ENCODE assay signal across 15 cellular contexts in genomic region chr7:70752794-70753241, GRCh38.
A peak's percentile ranks its signal among the peaks of the same experiment; 100 is the strongest.
DNase-seq lines count a peak whose midpoint lies in the region; ATAC-seq, FAIRE-seq and TF ChIP-seq lines count a peak whose summit lies in the region.
"Had no signal": no experiment of that assay in that cellular context is flagged by ENCODE, and none has a peak within 500 bp of the region (broad histone marks: within the 10 kb centered on the region; RNA-seq: fewer than 3 reads in every experiment).

No MANE protein-coding gene starts in this region.

- no peak overlapping the region for H3K27ac ChIP-seq in astrocyte (ENCODE audit: low read depth, low read length)
- H3K27ac ChIP-seq in liver (ENCODE audit: low read depth in 1 of 2, low read length in 2 of 2): peak overlapping the region; percentile 28 to 51
- no peak overlapping the region for H3K27ac ChIP-seq in right cardiac atrium (ENCODE audit: low read length)
- H3K27ac ChIP-seq in MM.1S (ENCODE audit: low read length): no peak overlapping the region
- H3K27ac ChIP-seq: BLaER1 treated with 17β-estradiol and CSF1 and Interleukin-3, amounts not matched to agents 10 nM and 100 nM had no signal

- no peaks in the 10 kb centered on the region for H3K9me3 ChIP-seq in astrocyte (ENCODE audit: insufficient read depth, low read depth, low read length)
- H3K9me3 ChIP-seq in liver (ENCODE audit: control insufficient read depth in 4 of 4, low read length in 3 of 4): no peaks in the 10 kb centered on the region
- no peaks in the 10 kb centered on the region for H3K9me3 ChIP-seq in right cardiac atrium (ENCODE audit: control insufficient read depth, low read length)
- H3K9me3 ChIP-seq in MM.1S (replicated peaks; ENCODE audit: insufficient read depth, low read length): no peaks in the 10 kb centered on the region
- H3K9me3 ChIP-seq: BLaER1 treated with 17β-estradiol and CSF1 and Interleukin-3, amounts not matched to agents 10 nM and 100 nM had no signal

- no peaks in the 10 kb centered on the region for H3F3A ChIP-seq in MM.1S (ENCODE audit: insufficient read depth, low read length)

- no peaks in the 10 kb centered on the region for H3K27me3 Mint-ChIP-seq in astrocyte (ENCODE audit: low read depth, unreplicated experiment)

- intact Hi-C loops in right cardiac atrium (cut with DNase I): no loop called here

- peaks cover 69% of the 10 kb centered on the region for H3K79me2 ChIP-seq in astrocyte (ENCODE audit: insufficient read depth, low read length)
- peaks cover 89% of the 10 kb centered on the region for H3K79me2 ChIP-seq in MM.1S (ENCODE audit: low read length)

- H3K9me3 Mint-ChIP-seq in astrocyte (ENCODE audit: unreplicated experiment): no peaks in the 10 kb centered on the region

- ATAC-seq in GM21786 (IDR thresholded peaks at IDR 0.05; ENCODE audit: unreplicated experiment) (no peak), right cardiac atrium (no peak)

- H3K36me3 ChIP-seq in astrocyte (ENCODE audit: insufficient read depth, low read length): no peaks in the 10 kb centered on the region
- H3K36me3 ChIP-seq in liver (ENCODE audit: control insufficient read depth in 4 of 4, insufficient read depth in 3 of 4, low read depth in 1 of 4, low read length in 3 of 4): no peaks in the 10 kb centered on the region
- no peaks in the 10 kb centered on the region for H3K36me3 ChIP-seq in MM.1S (replicated peaks; ENCODE audit: insufficient read depth, low read length)

- H3K9me2 ChIP-seq in MM.1S (replicated peaks; ENCODE audit: insufficient read depth, low read length): no peaks in the 10 kb centered on the region

- no peak for TF ChIP-seq CTCF in HFF-Myc (IDR thresholded peaks at IDR 0.05; ENCODE audit: low read depth, low read length, missing control alignments)
- TF ChIP-seq CTCF in astrocyte (IDR thresholded peaks at IDR 0.05; ENCODE audit: insufficient read depth, low read depth, low read length): no peak
- no peak for TF ChIP-seq CTCF in liver (IDR thresholded peaks at IDR 0.05; ENCODE audit: low read depth, low read length, missing input control)
- no peak for TF ChIP-seq CTCF in MM.1S (IDR thresholded peaks at IDR 0.05; ENCODE audit: low read length)

- H3K27ac Mint-ChIP-seq in astrocyte (ENCODE audit: unreplicated experiment): no peak overlapping the region

- 36% methylated on average over 1 of the region's 1 CpG for WGBS in liver
- WGBS in right cardiac atrium: 58% methylated on average over 1 of the region's 1 CpG

- no peak overlapping the region for H3K4me3 Mint-ChIP-seq in astrocyte (ENCODE audit: unreplicated experiment)

- FAIRE-seq in astrocyte (lab: Jason Lieb, UNC): peak; percentile 13
- FAIRE-seq: RCC 7860 had no signal

- peaks cover 85% of the 10 kb centered on the region for H4K20me1 ChIP-seq in astrocyte (ENCODE audit: insufficient read depth, low read length)
- H4K20me1 ChIP-seq in MM.1S (ENCODE audit: insufficient read depth, low read length): no peaks in the 10 kb centered on the region

- peaks cover 42% of the 10 kb centered on the region for H3K4me1 Mint-ChIP-seq in astrocyte (ENCODE audit: low read depth, unreplicated experiment)

- DNase-seq in AG20443 (ENCODE audit: low spot score) (peak; percentile 29), HFF-Myc (ENCODE audit: extremely low read depth, low read depth) (peak; percentile 56), astrocyte (ENCODE audit: low read depth) (peak; percentile 72), GDM1 (lab: John Stamatoyannopoulos, UW) (no peak), right cardiac atrium (no peak), MM.1S (no peak)
- DNase-seq: activated CD4-positive, CD25-positive, alpha-beta regulatory T cell treated with anti-CD3 and anti-CD28 coated beads, Interleukin-2, amount 50 U/mL, for 72 hours; activated naive CD4-positive, alpha-beta T cell treated with anti-CD3 and anti-CD28 coated beads, Interleukin-2, amount 50 U/mL, for 16 hours; effector memory CD4-positive, alpha-beta T cell; NCI-H446 treated with DMSO at 0.1 percent for 48 hours; substantia nigra had no signal

- H2AFZ ChIP-seq in astrocyte (ENCODE audit: low read depth, low read length) (no peak overlapping the region), MM.1S (ENCODE audit: low read length) (no peak overlapping the region)

- no peaks in the 10 kb centered on the region for H3K27me3 ChIP-seq in astrocyte (ENCODE audit: insufficient read depth, low read length)
- no peaks in the 10 kb centered on the region for H3K27me3 ChIP-seq in liver (ENCODE audit: control insufficient read depth in 4 of 4, insufficient read depth in 4 of 4, low read length in 3 of 4)
- H3K27me3 ChIP-seq in right cardiac atrium (ENCODE audit: control insufficient read depth, insufficient read depth): no peaks in the 10 kb centered on the region
- H3K27me3 ChIP-seq in MM.1S (replicated peaks; ENCODE audit: insufficient read depth, low read length): no peaks in the 10 kb centered on the region
- H3K27me3 ChIP-seq: BLaER1 treated with 17β-estradiol and CSF1 and Interleukin-3, amounts not matched to agents 10 nM and 100 nM had no signal

- peak; percentile 10 to 38 for TF ChIP-seq RAD21 in liver (IDR thresholded peaks at IDR 0.05)

- H3K4me2 ChIP-seq in astrocyte (ENCODE audit: low read length): peak overlapping the region; percentile 25
- no peak overlapping the region for H3K4me2 ChIP-seq in MM.1S (ENCODE audit: low read depth, low read length)

- H3K9ac ChIP-seq in astrocyte (ENCODE audit: low read length) (no peak overlapping the region), liver (ENCODE audit: low read depth in 1 of 2, low read length in 2 of 2) (no peak overlapping the region), MM.1S (ENCODE audit: low read length) (no peak overlapping the region)
- H3K9ac ChIP-seq: BLaER1 treated with 17β-estradiol and CSF1 and Interleukin-3, amounts not matched to agents 10 nM and 100 nM had no signal

- H3K36me3 Mint-ChIP-seq in astrocyte (ENCODE audit: low read depth, unreplicated experiment): no peaks in the 10 kb centered on the region

- H3K4me1 ChIP-seq in astrocyte (ENCODE audit: insufficient read depth, low read length) (peaks cover 22% of the 10 kb centered on the region), liver (ENCODE audit: control insufficient read depth in 4 of 4, insufficient read depth in 4 of 4, low read length in 3 of 4) (peaks cover 2 to 30% (median 19%) of the 10 kb centered on the region in 4 donors), right cardiac atrium (ENCODE audit: control insufficient read depth, insufficient read depth, low read length) (no peaks in the 10 kb centered on the region), MM.1S (ENCODE audit: low read length) (0 out of 2 replicates have a peak, but pooled peaks cover 10% of the 10 kb centered on the region)

- H3K4me3 ChIP-seq in HFF-Myc (replicated peaks; ENCODE audit: low read depth, low read length) (no peak overlapping the region), astrocyte (ENCODE audit: insufficient read depth, low read depth, low read length) (no peak overlapping the region), liver (ENCODE audit: low read depth in 1 of 3, low read length in 3 of 3) (no peak overlapping the region), right cardiac atrium (ENCODE audit: low read length) (no peak overlapping the region), MM.1S (ENCODE audit: low read length) (no peak overlapping the region)
- H3K4me3 ChIP-seq: BLaER1 treated with 17β-estradiol and CSF1 and Interleukin-3, amounts not matched to agents 10 nM and 100 nM had no signal

TF ChIP-seq in liver, 16 proteins besides CTCF, POLR2A, EP300 and RAD21 (continues in another document):
- TF ChIP-seq, protein P1, sequence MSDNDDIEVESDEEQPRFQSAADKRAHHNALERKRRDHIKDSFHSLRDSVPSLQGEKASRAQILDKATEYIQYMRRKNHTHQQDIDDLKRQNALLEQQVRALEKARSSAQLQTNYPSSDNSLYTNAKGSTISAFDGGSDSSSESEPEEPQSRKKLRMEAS (IDR thresholded peaks at IDR 0.05): no peak
- TF ChIP-seq HNF4G (IDR thresholded peaks at IDR 0.05) (no peak), EGR1 (IDR thresholded peaks at IDR 0.05; ENCODE audit: low read depth in 2 of 2) (no peak), NR2F2 (IDR thresholded peaks at IDR 0.05) (peak; percentile 35), JUND (IDR thresholded peaks at IDR 0.05) (peak in 1 of 2 donors; percentile 26), YY1 (IDR thresholded peaks at IDR 0.05) (peak; percentile 33), ATF3 (IDR thresholded peaks at IDR 0.05) (no peak), GABPA (IDR thresholded peaks at IDR 0.05 in 1 of 2, conservative IDR thresholded peaks at IDR 0.05 in 1 of 2) (no peak), RXRA (IDR thresholded peaks at IDR 0.05) (peak; percentile 75 to 78), HNF4A (conservative IDR thresholded peaks at IDR 0.05) (peak; percentile 50 to 51), FOXA1 (IDR thresholded peaks at IDR 0.05) (no peak)
- TF ChIP-seq, protein P2, sequence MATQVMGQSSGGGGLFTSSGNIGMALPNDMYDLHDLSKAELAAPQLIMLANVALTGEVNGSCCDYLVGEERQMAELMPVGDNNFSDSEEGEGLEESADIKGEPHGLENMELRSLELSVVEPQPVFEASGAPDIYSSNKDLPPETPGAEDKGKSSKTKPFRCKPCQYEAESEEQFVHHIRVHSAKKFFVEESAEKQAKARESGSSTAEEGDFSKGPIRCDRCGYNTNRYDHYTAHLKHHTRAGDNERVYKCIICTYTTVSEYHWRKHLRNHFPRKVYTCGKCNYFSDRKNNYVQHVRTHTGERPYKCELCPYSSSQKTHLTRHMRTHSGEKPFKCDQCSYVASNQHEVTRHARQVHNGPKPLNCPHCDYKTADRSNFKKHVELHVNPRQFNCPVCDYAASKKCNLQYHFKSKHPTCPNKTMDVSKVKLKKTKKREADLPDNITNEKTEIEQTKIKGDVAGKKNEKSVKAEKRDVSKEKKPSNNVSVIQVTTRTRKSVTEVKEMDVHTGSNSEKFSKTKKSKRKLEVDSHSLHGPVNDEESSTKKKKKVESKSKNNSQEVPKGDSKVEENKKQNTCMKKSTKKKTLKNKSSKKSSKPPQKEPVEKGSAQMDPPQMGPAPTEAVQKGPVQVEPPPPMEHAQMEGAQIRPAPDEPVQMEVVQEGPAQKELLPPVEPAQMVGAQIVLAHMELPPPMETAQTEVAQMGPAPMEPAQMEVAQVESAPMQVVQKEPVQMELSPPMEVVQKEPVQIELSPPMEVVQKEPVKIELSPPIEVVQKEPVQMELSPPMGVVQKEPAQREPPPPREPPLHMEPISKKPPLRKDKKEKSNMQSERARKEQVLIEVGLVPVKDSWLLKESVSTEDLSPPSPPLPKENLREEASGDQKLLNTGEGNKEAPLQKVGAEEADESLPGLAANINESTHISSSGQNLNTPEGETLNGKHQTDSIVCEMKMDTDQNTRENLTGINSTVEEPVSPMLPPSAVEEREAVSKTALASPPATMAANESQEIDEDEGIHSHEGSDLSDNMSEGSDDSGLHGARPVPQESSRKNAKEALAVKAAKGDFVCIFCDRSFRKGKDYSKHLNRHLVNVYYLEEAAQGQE (IDR thresholded peaks at IDR 0.05): no peak

Comparison
In these comparisons a context has a peak if more than half of its experiments do, and no peak if none do; other contexts are left out.
1. DNase-seq: peak in AG20443 (single experiment), HFF-Myc (single experiment) and astrocyte (single experiment); none in GDM1 (single experiment), right cardiac atrium (0 of 3) and MM.1S (single experiment).
2. H3K27ac ChIP-seq: peak in liver (2 of 2); none in astrocyte (single experiment), right cardiac atrium (single experiment) and MM.1S (single experiment).